9 cellular contexts compared by ENCODE assay signal in genomic region chr5:23139338-23140171, GRCh38.
A peak's percentile ranks its signal among the peaks of the same experiment; 100 is the strongest.
DNase-seq lines count a peak whose midpoint lies in the region; TF ChIP-seq lines count a peak whose summit lies in the region.
"Had no signal": no experiment of that assay in that cellular context is flagged by ENCODE, and none has a peak within 500 bp of the region (broad histone marks: within the 10 kb centered on the region; RNA-seq: fewer than 3 reads in every experiment).

No MANE protein-coding gene starts in this region.

- H3K9me3 ChIP-seq in Caco-2 (no peaks in the 10 kb centered on the region), transverse colon (no peaks in the 10 kb centered on the region)

- no peak overlapping the region for H3K27ac ChIP-seq in transverse colon

- H3K36me3 Mint-ChIP-seq in Caco-2 (ENCODE audit: insufficient read depth, unreplicated experiment) = no peaks in the 10 kb centered on the region
- H3K36me3 Mint-ChIP-seq in HFFc6 (ENCODE audit: low read depth) = no peaks in the 10 kb centered on the region; the same call in 1 of the 2 replicates
- H3K36me3 Mint-ChIP-seq: activated naive CD4-positive, alpha-beta T cell treated with anti-CD3 and anti-CD28 coated beads, Interleukin-2, amount 50 U/mL, for 24 hours had no signal

- POLR2A ChIA-PET in Caco-2 (lab: Charles Lee) = no interaction called here

- WGBS in transverse colon (ENCODE audit: low coverage in 1 of 2), 2 donors = 4 to 10% methylated on average over 4 of the region's 4 CpGs

- H3K9me3 Mint-ChIP-seq in Caco-2 (ENCODE audit: unreplicated experiment) (no peaks in the 10 kb centered on the region), HFFc6 (peaks cover 33% of the 10 kb centered on the region)

- no peak for TF ChIP-seq POLR2A in transverse colon (IDR thresholded peaks at IDR 0.05)

- intact Hi-C loops in Caco-2 (cut with micrococcal nuclease; ENCODE audit: unreplicated experiment) (loop anchor here (1.0 to 5.0 kb wide), 2 partner anchors 250 to 897 kb away; no protein-coding TSS in a partner anchor), transverse colon (cut with DNase I; ENCODE audit: low total_unique reads) (no loop called here)

- peak; percentile 30 to 34 for TF ChIP-seq CTCF in Caco-2 (IDR thresholded peaks at IDR 0.05; ENCODE audit: insufficient read depth in 1 of 2, low read depth in 1 of 2, low read length in 1 of 2, severe bottlenecking in 1 of 2, unreplicated experiment in 1 of 2)
- peak; percentile 18; the same call in 1 of the 2 replicates for TF ChIP-seq CTCF in HFFc6 (IDR thresholded peaks at IDR 0.05)
- peak; percentile 55 for TF ChIP-seq CTCF in epithelial cell of proximal tubule (conservative IDR thresholded peaks at IDR 0.05; ENCODE audit: low read depth, low read length)
- TF ChIP-seq CTCF in transverse colon (IDR thresholded peaks at IDR 0.05) = peak in 4 of 5 experiments; percentile 22 to 39 (median 36)

- no peak overlapping the region for H3K4me3 ChIP-seq in Caco-2 (ENCODE audit: low read depth, low read length)
- H3K4me3 ChIP-seq in epithelial cell of proximal tubule (ENCODE audit: low read depth, low read length) = no peak overlapping the region
- H3K4me3 ChIP-seq in transverse colon = no peak overlapping the region

- H3K4me1 ChIP-seq in Caco-2 = no peaks in the 10 kb centered on the region
- H3K4me1 ChIP-seq in transverse colon = no peaks in the 10 kb centered on the region

- no TSS peak for BruUV-seq in Caco-2 (replicated peaks; lab: Mats Ljungman, UMichigan)

- TF ChIP-seq EP300 in transverse colon (IDR thresholded peaks at IDR 0.05; ENCODE audit: low read depth) = no peak

- H3K27me3 ChIP-seq in Caco-2 (replicated peaks; ENCODE audit: control insufficient read depth, insufficient read depth, low read length) = no peaks in the 10 kb centered on the region
- no peaks in the 10 kb centered on the region for H3K27me3 ChIP-seq in transverse colon

- in situ Hi-C loops in transverse colon (cut with MboI; ENCODE audit: low pct_ligation_motif_present in 1 of 4, low pct_unique_long_range_greater_than_20kb in 1 of 4, low sequenced_read_pairs in 3 of 4) = no loop called here

- H3K36me3 ChIP-seq in Caco-2 (ENCODE audit: control insufficient read depth, insufficient read depth, low read length) (no peaks in the 10 kb centered on the region), transverse colon (no peaks in the 10 kb centered on the region)

- no peaks in the 10 kb centered on the region for H3K27me3 Mint-ChIP-seq in Caco-2 (ENCODE audit: insufficient read depth, unreplicated experiment)
- H3K27me3 Mint-ChIP-seq in HFFc6 (ENCODE audit: insufficient read depth) = no peaks in the 10 kb centered on the region
- H3K27me3 Mint-ChIP-seq: activated naive CD4-positive, alpha-beta T cell treated with anti-CD3 and anti-CD28 coated beads, Interleukin-2, amount 50 U/mL, for 24 hours had no signal

- H3K27ac Mint-ChIP-seq in Caco-2 (ENCODE audit: unreplicated experiment) (no peak overlapping the region), HFFc6 (no peak overlapping the region)
- H3K27ac Mint-ChIP-seq: activated naive CD4-positive, alpha-beta T cell treated with anti-CD3 and anti-CD28 coated beads, Interleukin-2, amount 50 U/mL, for 24 hours had no signal

- H3K4me1 Mint-ChIP-seq in Caco-2 (ENCODE audit: low read depth, unreplicated experiment) (no peaks in the 10 kb centered on the region), HFFc6 (ENCODE audit: low read depth) (no peaks in the 10 kb centered on the region)
- H3K4me1 Mint-ChIP-seq: activated naive CD4-positive, alpha-beta T cell treated with anti-CD3 and anti-CD28 coated beads, Interleukin-2, amount 50 U/mL, for 24 hours had no signal

- CTCF ChIA-PET in Caco-2 (lab: Charles Lee) = no interaction called here

- DNase-seq in Caco-2 (peak in 1 of 2 experiments; percentile 10), HFFc6 (no peak), NCI-H748 (lab: John Stamatoyannopoulos, UW; ENCODE audit: unreplicated experiment) (peak; percentile 52), epithelial cell of proximal tubule (ENCODE audit: low read depth) (no peak), transverse colon (no peak), C1 segment of cervical spinal cord (lab: John Stamatoyannopoulos, UW) (no peak), ureter (ENCODE audit: low spot score) (no peak), dermis blood vessel endothelial cell (no peak)

- H3K4me3 Mint-ChIP-seq in Caco-2 (ENCODE audit: unreplicated experiment) = no peak overlapping the region
- no peak overlapping the region for H3K4me3 Mint-ChIP-seq in HFFc6
- H3K4me3 Mint-ChIP-seq: activated naive CD4-positive, alpha-beta T cell treated with anti-CD3 and anti-CD28 coated beads, Interleukin-2, amount 50 U/mL, for 24 hours had no signal
